In genomic region chr12:101763246-101763931, GRCh38 we compare ENCODE assay signal across 18 cellular contexts. TPM values are rescaled to one million over a fixed set of nuclear protein-coding genes. Genes with fewer than 3 reads are reported as not detected.
DNase-seq lines count a peak whose midpoint lies in the region; ATAC-seq and TF ChIP-seq lines count a peak whose summit lies in the region.
"Had no signal": no experiment of that assay in that cellular context is flagged by ENCODE, and none has a peak within 500 bp of the region (broad histone marks: within the 10 kb centered on the region; RNA-seq: fewer than 3 reads in every experiment).

No MANE protein-coding gene starts in this region.

- intact Hi-C loops in Right ventricle myocardium superior (cut with DNase I) = no loop called here
- intact Hi-C loops in dorsolateral prefrontal cortex (cut with DNase I) = no loop called here
- intact Hi-C loops in aorta (cut with DNase I) = no loop called here

- DNase-seq in Right ventricle myocardium superior (no peak), right atrium auricular region (ENCODE audit: low spot score) (no peak), dorsolateral prefrontal cortex (no peak), mesothelial cell of epicardium (ENCODE audit: low spot score in 2 of 2, unreplicated experiment in 2 of 2) (no peak), aorta (peak in 1 of 2 donors; percentile 54)
- no peak for DNase-seq in activated naive CD4-positive, alpha-beta T cell (lab: John Stamatoyannopoulos, UW)
- DNase-seq: activated CD4-positive, alpha-beta T cell treated with anti-CD3 and anti-CD28 coated beads for 4 hours; activated T-cell treated with anti-CD3 and anti-CD28 coated beads, Interleukin-2, amount 50 U/mL, for 48 hours; DMS 273 treated with DMSO at 0.1 percent for 48 hours; effector CD4-positive, alpha-beta T cell; MM.1S; NCI-H2171 treated with DMSO at 0.1 percent for 48 hours had no signal

- no peaks in the 10 kb centered on the region for H3K4me1 ChIP-seq in right atrium auricular region
- peaks cover 0 to 2% of the 10 kb centered on the region in 2 donors for H3K4me1 ChIP-seq in aorta (ENCODE audit: control insufficient read depth in 1 of 2, insufficient read depth in 2 of 2, low read length in 2 of 2)

- H3K36me3 Mint-ChIP-seq in mesothelial cell of epicardium = peaks cover 11% of the 10 kb centered on the region

- no peaks in the 10 kb centered on the region for H3K27me3 Mint-ChIP-seq in mesothelial cell of epicardium (ENCODE audit: low read depth)

- H3K27ac Mint-ChIP-seq in mesothelial cell of epicardium = peak overlapping the region; percentile 1

- TF ChIP-seq CTCF in right atrium auricular region (IDR thresholded peaks at IDR 0.05) (no peak), dorsolateral prefrontal cortex (IDR thresholded peaks at IDR 0.05 in 54 of 56, conservative IDR thresholded peaks at IDR 0.05 in 2 of 56; ENCODE audit: low read depth in 1 of 56, partially characterized antibody in 56 of 56) (no peak), mesothelial cell of epicardium (IDR thresholded peaks at IDR 0.05; ENCODE audit: unreplicated experiment) (no peak)

- peaks cover 18% of the 10 kb centered on the region for H3K36me3 ChIP-seq in right atrium auricular region
- H3K36me3 ChIP-seq in aorta (ENCODE audit: control insufficient read depth in 1 of 2, insufficient read depth in 2 of 2, low read length in 1 of 2) = peaks cover 0 to 2% of the 10 kb centered on the region in 2 donors

- 69 to 78% methylated on average over 6 of the region's 6 CpGs for WGBS in aorta, 2 donors

- no peaks in the 10 kb centered on the region for H3K27me3 ChIP-seq in right atrium auricular region
- H3K27me3 ChIP-seq in dorsolateral prefrontal cortex = no peaks in the 10 kb centered on the region
- no peaks in the 10 kb centered on the region for H3K27me3 ChIP-seq in aorta (ENCODE audit: control insufficient read depth in 1 of 2, insufficient read depth in 2 of 2, low read length in 1 of 2)

- H3K4me1 Mint-ChIP-seq in mesothelial cell of epicardium = peaks cover 25% of the 10 kb centered on the region
- H3K4me1 Mint-ChIP-seq: neural crest cell had no signal

- H3K4me3 Mint-ChIP-seq in mesothelial cell of epicardium = no peak overlapping the region
- H3K4me3 Mint-ChIP-seq: neural crest cell had no signal

- H3K4me3 ChIP-seq in right atrium auricular region (no peak overlapping the region), dorsolateral prefrontal cortex (no peak overlapping the region), aorta (ENCODE audit: low read length in 2 of 2) (no peak overlapping the region)
- H3K4me3 ChIP-seq: skin epidermis, thoracic aorta had no signal

- ATAC-seq in Right ventricle myocardium superior (ENCODE audit: poor library complexity) = peak; percentile 42
- ATAC-seq in aorta (ENCODE audit: low FRiP score) = peak; percentile 45
- ATAC-seq in GM19395 (IDR thresholded peaks at IDR 0.05; ENCODE audit: unreplicated experiment) = no peak
- no peak for ATAC-seq in GM18868 (IDR thresholded peaks at IDR 0.05; ENCODE audit: unreplicated experiment)
- ATAC-seq: SK-N-SH treated with all-trans-retinoic acid at 6 μM for 48 hours had no signal

- no peak overlapping the region for H3K27ac ChIP-seq in right atrium auricular region
- peak overlapping the region in 45 of 59 donors; percentile 2 to 75 (median 45) for H3K27ac ChIP-seq in dorsolateral prefrontal cortex
- H3K27ac ChIP-seq in aorta (ENCODE audit: low read depth in 1 of 2, low read length in 2 of 2) = no peak overlapping the region
- H3K27ac ChIP-seq: thoracic aorta had no signal

- no peaks in the 10 kb centered on the region for H3K9me3 Mint-ChIP-seq in mesothelial cell of epicardium
- H3K9me3 Mint-ChIP-seq: neural crest cell had no signal

- no peaks in the 10 kb centered on the region for H3K9me3 ChIP-seq in right atrium auricular region
- no peaks in the 10 kb centered on the region for H3K9me3 ChIP-seq in aorta (ENCODE audit: control insufficient read depth, low read length)
- H3K9me3 ChIP-seq: thoracic aorta had no signal

RNA-seq across cellular contexts. Expression of gene SYCP3, which starts 24.1 kb away (rescaled TPM):
- total RNA-seq in Right ventricle myocardium superior (not detected), right atrium auricular region (not detected), dorsolateral prefrontal cortex (1 to 10 TPM in 12 of 120 experiments, under 1 TPM in 93, not detected in 15; 0.12 to 2.7 (median 0.52) TPM), mesothelial cell of epicardium (0.14 to 0.16 TPM (median 0.16 TPM) in 3 replicates), aorta (under 1 TPM; 0.48 to 0.65 TPM)
- under 1 TPM in 1 of 2 donors, not detected in 1; 0.03 TPM for polyA plus RNA-seq in aorta
- total RNA-seq: neural crest cell, thoracic aorta had no signal

Comparison
In these comparisons a context has a peak if more than half of its experiments do, and no peak if none do; other contexts are left out.
1. ATAC-seq: peak in Right ventricle myocardium superior (single experiment) and aorta (single experiment); none in GM19395 (single experiment) and GM18868 (single experiment).
2. H3K27ac ChIP-seq: peak in dorsolateral prefrontal cortex (45 of 59); none in right atrium auricular region (0 of 2) and aorta (0 of 2).